ENCODE assay signal across 8 cellular contexts in genomic region chr12:91778091-91778819, GRCh38.
DNase-seq lines count a peak whose midpoint lies in the region; ATAC-seq and TF ChIP-seq lines count a peak whose summit lies in the region.

No MANE protein-coding gene starts in this region.

- H3F3A ChIP-seq in MM.1S (ENCODE audit: insufficient read depth, low read length): peaks cover 17% of the 10 kb centered on the region

- H3K4me1 ChIP-seq in MM.1S (ENCODE audit: low read length): peaks cover 22% of the 10 kb centered on the region
- peaks cover 0 to 9% of the 10 kb centered on the region in 2 donors for H3K4me1 ChIP-seq in uterus

- intact Hi-C loops in uterus (cut with DNase I; ENCODE audit: low total_unique reads): no loop called here

- H3K9me2 ChIP-seq in MM.1S (replicated peaks; ENCODE audit: insufficient read depth, low read length): no peaks in the 10 kb centered on the region

- H2AFZ ChIP-seq in MM.1S (ENCODE audit: low read length): peak overlapping the region; percentile 39

- TF ChIP-seq POLR2A in uterus (IDR thresholded peaks at IDR 0.05): no peak

- peak overlapping the region; percentile 91 for H3K4me2 ChIP-seq in MM.1S (ENCODE audit: low read depth, low read length)

- H3K27ac ChIP-seq in MM.1S (ENCODE audit: low read length): peak overlapping the region; percentile 95
- peak overlapping the region; percentile 62 to 77 for H3K27ac ChIP-seq in uterus
- H3K27ac ChIP-seq in substantia nigra (ENCODE audit: low read depth, low read length, poor library complexity, severe bottlenecking): no peak overlapping the region

- peak; percentile 72 for ATAC-seq in GM21447 (IDR thresholded peaks at IDR 0.05; ENCODE audit: unreplicated experiment)

- H3K36me3 ChIP-seq in MM.1S (replicated peaks; ENCODE audit: insufficient read depth, low read length): no peaks in the 10 kb centered on the region
- H3K36me3 ChIP-seq in uterus: no peaks in the 10 kb centered on the region

- peak overlapping the region; percentile 48 for H3K4me3 ChIP-seq in MM.1S (ENCODE audit: low read length)
- no peak overlapping the region for H3K4me3 ChIP-seq in epithelial cell of proximal tubule (ENCODE audit: low read depth, low read length)
- H3K4me3 ChIP-seq in uterus: no peak overlapping the region

- no peaks in the 10 kb centered on the region for H3K79me2 ChIP-seq in MM.1S (ENCODE audit: low read length)

- H3K9me3 ChIP-seq in MM.1S (replicated peaks; ENCODE audit: insufficient read depth, low read length) (no peaks in the 10 kb centered on the region), uterus (no peaks in the 10 kb centered on the region)

- H3K27me3 ChIP-seq in MM.1S (replicated peaks; ENCODE audit: insufficient read depth, low read length) (no peaks in the 10 kb centered on the region), uterus (no peaks in the 10 kb centered on the region)

- H3K9ac ChIP-seq in MM.1S (ENCODE audit: low read length): peak overlapping the region; percentile 69

- H4K20me1 ChIP-seq in MM.1S (ENCODE audit: insufficient read depth, low read length): no peaks in the 10 kb centered on the region

- DNase-seq in Daoy (ENCODE audit: low read depth) (peak; percentile 16), MM.1S (peak; percentile 66), epithelial cell of proximal tubule (ENCODE audit: low read depth) (peak; percentile 9), uterus (peak in 1 of 2 donors; percentile 27), T1000 (lab: John Stamatoyannopoulos, UW) (no peak), NCI-H2196 (lab: John Stamatoyannopoulos, UW; ENCODE audit: unreplicated experiment) (no peak), substantia nigra (lab: John Stamatoyannopoulos, UW) (no peak)

- no peak for TF ChIP-seq CTCF in MM.1S (IDR thresholded peaks at IDR 0.05; ENCODE audit: low read length)
- TF ChIP-seq CTCF in epithelial cell of proximal tubule (conservative IDR thresholded peaks at IDR 0.05; ENCODE audit: low read depth, low read length): no peak
- no peak for TF ChIP-seq CTCF in uterus (IDR thresholded peaks at IDR 0.05)

Comparison
In these comparisons a context has a peak if more than half of its experiments do, and no peak if none do; other contexts are left out.
1. DNase-seq: peak in Daoy (single experiment), MM.1S (single experiment) and epithelial cell of proximal tubule (single experiment); none in T1000 (single experiment), NCI-H2196 (single experiment) and substantia nigra (0 of 49).